1 cellular context compared by ENCODE assay signal in genomic region chr7:78794101-78794500, GRCh38.
TF ChIP-seq lines count a peak whose summit lies in the region.

No MANE protein-coding gene starts in this region.

TF ChIP-seq in GM23338, 12 proteins besides CTCF, POLR2A, EP300 and RAD21 (continued from another document):
- TF ChIP-seq ZNF462 (CRISPR knock-in tag; IDR thresholded peaks at IDR 0.05) (no peak), POLR2AphosphoS5 (IDR thresholded peaks at IDR 0.05; ENCODE audit: low read depth) (no peak)
